Comparison of ENCODE assay signal across 27 cellular contexts in genomic region chr14:23636317-23637211, GRCh38. TPM values are rescaled to one million over a fixed set of nuclear protein-coding genes. Genes with fewer than 3 reads are reported as not detected.
DNase-seq lines count a peak whose midpoint lies in the region; ATAC-seq and TF ChIP-seq lines count a peak whose summit lies in the region.
"Had no signal": no experiment of that assay in that cellular context is flagged by ENCODE, and none has a peak within 500 bp of the region (broad histone marks: within the 10 kb centered on the region; RNA-seq: fewer than 3 reads in every experiment).

DHRS2 (plus strand) TSS chr14:23636364; CDS start chr14:23638865, 2,501 bp downstream.

- ATAC-seq in activated naive CD4-positive, alpha-beta T cell treated with anti-CD3 and anti-CD28 coated beads, Interleukin-2, amount 50 U/mL, for 72 hours, result no peak
- no peak for ATAC-seq in PC-3
- no peak for ATAC-seq in stimulated activated effector memory CD8-positive, alpha-beta T cell treated with anti-CD3 and anti-CD28 coated beads, Interleukin-12 subunit alpha, Interleukin-12 subunit beta, amount 100 ng/mL, for 72 hours
- ATAC-seq in aorta (ENCODE audit: low FRiP score), result no peak
- ATAC-seq in GM19395 (IDR thresholded peaks at IDR 0.05; ENCODE audit: unreplicated experiment), result no peak
- ATAC-seq: heart right ventricle; left colon; SK-N-SH treated with all-trans-retinoic acid at 6 μM for 48 hours; stimulated activated naive CD8-positive, alpha-beta T cell treated with anti-CD3 and anti-CD28 coated beads, Interleukin-15, amount 100 ng/mL, for 72 hours had no signal

- intact Hi-C loops in activated naive CD4-positive, alpha-beta T cell treated with anti-CD3 and anti-CD28 coated beads for 36 hours (cut with micrococcal nuclease), result no loop called here
- intact Hi-C loops in PC-3 (cut with micrococcal nuclease) (no loop called here), aorta (cut with DNase I) (loop anchor here in 1 of 2 donors (10.0 kb wide), 1 partner anchor 278 kb away; no protein-coding TSS in a partner anchor)

- no peaks in the 10 kb centered on the region for H3K36me3 Mint-ChIP-seq in activated naive CD4-positive, alpha-beta T cell treated with anti-CD3 and anti-CD28 coated beads, Interleukin-2, amount 50 U/mL, for 72 hours
- H3K36me3 Mint-ChIP-seq in activated naive CD4-positive, alpha-beta T cell treated with anti-CD3 and anti-CD28 coated beads for 36 hours (ENCODE audit: low read depth), result no peaks in the 10 kb centered on the region
- H3K36me3 Mint-ChIP-seq in stimulated activated effector memory CD8-positive, alpha-beta T cell treated with anti-CD3 and anti-CD28 coated beads, Interleukin-12 subunit alpha, Interleukin-12 subunit beta, amount 100 ng/mL, for 72 hours, result no peaks in the 10 kb centered on the region
- H3K36me3 Mint-ChIP-seq in HFFc6 (ENCODE audit: low read depth), result no peaks in the 10 kb centered on the region
- H3K36me3 Mint-ChIP-seq: CD4-positive, alpha-beta memory T cell had no signal

- H3K9me3 ChIP-seq in PC-3 (ENCODE audit: low read length) (no peaks in the 10 kb centered on the region), hepatocyte (ENCODE audit: low read depth) (no peaks in the 10 kb centered on the region), aorta (ENCODE audit: control insufficient read depth, low read length) (no peaks in the 10 kb centered on the region)
- H3K9me3 ChIP-seq: ascending aorta had no signal

- BruUV-seq in PC-3 (replicated peaks; lab: Mats Ljungman, UMichigan), result TSS peak; percentile 48

- no peaks in the 10 kb centered on the region for H3K27me3 Mint-ChIP-seq in activated naive CD4-positive, alpha-beta T cell treated with anti-CD3 and anti-CD28 coated beads for 36 hours (ENCODE audit: low read depth)
- peaks cover 9% of the 10 kb centered on the region for H3K27me3 Mint-ChIP-seq in HFFc6 (ENCODE audit: insufficient read depth)
- H3K27me3 Mint-ChIP-seq: activated naive CD4-positive, alpha-beta T cell treated with anti-CD3 and anti-CD28 coated beads, Interleukin-2, amount 50 U/mL, for 24 hours; CD4-positive, alpha-beta memory T cell; stimulated activated naive CD8-positive, alpha-beta T cell treated with anti-CD3 and anti-CD28 coated beads, Interleukin-15, amount 100 ng/mL, for 72 hours had no signal

- CTCF ChIA-PET in activated naive CD4-positive, alpha-beta T cell treated with anti-CD3 and anti-CD28 coated beads for 36 hours (lab: Charles Lee), result interaction anchor here (0.7 to 1.9 kb wide), 3 partner anchors 26 to 294 kb away, joined by 3 to 4 read pairs (median 3); no protein-coding TSS in a partner anchor
- CTCF ChIA-PET in PC-3 (lab: Charles Lee), result no interaction called here

- WGBS in hepatocyte (ENCODE audit: low lambda C conversion rate, missing lambda C conversion rate), result 87% methylated on average over 23 of the region's 23 CpGs
- 88 to 91% methylated on average over 23 of the region's 23 CpGs for WGBS in aorta, 2 donors

- peaks cover 0 to 5% of the 10 kb centered on the region in 2 donors for H3K9me3 Mint-ChIP-seq in activated naive CD4-positive, alpha-beta T cell treated with anti-CD3 and anti-CD28 coated beads, Interleukin-2, amount 50 U/mL, for 72 hours
- no peaks in the 10 kb centered on the region for H3K9me3 Mint-ChIP-seq in activated naive CD4-positive, alpha-beta T cell treated with anti-CD3 and anti-CD28 coated beads for 36 hours
- H3K9me3 Mint-ChIP-seq in stimulated activated effector memory CD8-positive, alpha-beta T cell treated with anti-CD3 and anti-CD28 coated beads, Interleukin-12 subunit alpha, Interleukin-12 subunit beta, amount 100 ng/mL, for 72 hours, result no peaks in the 10 kb centered on the region
- peaks cover 9% of the 10 kb centered on the region for H3K9me3 Mint-ChIP-seq in HFFc6
- H3K9me3 Mint-ChIP-seq: activated naive CD4-positive, alpha-beta T cell treated with anti-CD3 and anti-CD28 coated beads, Interleukin-2, amount 50 U/mL, for 24 hours; CD4-positive, alpha-beta memory T cell; stimulated activated naive CD8-positive, alpha-beta T cell treated with anti-CD3 and anti-CD28 coated beads, Interleukin-15, amount 100 ng/mL, for 72 hours had no signal

- H3K4me3 Mint-ChIP-seq in activated naive CD4-positive, alpha-beta T cell treated with anti-CD3 and anti-CD28 coated beads for 36 hours, result no peak within 1 kb of the TSS
- H3K4me3 Mint-ChIP-seq in stimulated activated effector memory CD8-positive, alpha-beta T cell treated with anti-CD3 and anti-CD28 coated beads, Interleukin-12 subunit alpha, Interleukin-12 subunit beta, amount 100 ng/mL, for 72 hours, result no peak within 1 kb of the TSS
- no peak within 1 kb of the TSS for H3K4me3 Mint-ChIP-seq in HFFc6
- H3K4me3 Mint-ChIP-seq: activated naive CD4-positive, alpha-beta T cell treated with anti-CD3 and anti-CD28 coated beads, Interleukin-2, amount 50 U/mL, for 24 hours; CD4-positive, alpha-beta memory T cell; stimulated activated naive CD8-positive, alpha-beta T cell treated with anti-CD3 and anti-CD28 coated beads, Interleukin-15, amount 100 ng/mL, for 72 hours had no signal

- H3K9ac ChIP-seq in PC-3 (ENCODE audit: low read length), result no peak within 1 kb of the TSS

- no peak within 1 kb of the TSS for H3K4me3 ChIP-seq in PC-3 (ENCODE audit: low read length)
- no peak within 1 kb of the TSS for H3K4me3 ChIP-seq in hepatocyte
- H3K4me3 ChIP-seq in aorta (ENCODE audit: low read length in 2 of 2), result no peak within 1 kb of the TSS
- H3K4me3 ChIP-seq: ascending aorta, heart right ventricle had no signal

- H3K9me2 ChIP-seq in PC-3 (replicated peaks; ENCODE audit: low read length) (no peaks in the 10 kb centered on the region), hepatocyte (replicated peaks; ENCODE audit: insufficient read depth) (no peaks in the 10 kb centered on the region)

- no peaks in the 10 kb centered on the region for H4K20me1 ChIP-seq in PC-3 (ENCODE audit: low read length)
- no peaks in the 10 kb centered on the region for H4K20me1 ChIP-seq in hepatocyte (ENCODE audit: insufficient read depth, poor library complexity, severe bottlenecking)

- no peak for TF ChIP-seq CTCF in PC-3 (conservative IDR thresholded peaks at IDR 0.05; ENCODE audit: low read depth, low read length)
- no peak for TF ChIP-seq CTCF in hepatocyte (IDR thresholded peaks at IDR 0.05; ENCODE audit: poor library complexity)
- TF ChIP-seq CTCF in HFFc6 (IDR thresholded peaks at IDR 0.05), result no peak

- H3K4me2 ChIP-seq in PC-3 (ENCODE audit: low read length), result no peak within 1 kb of the TSS
- no peak within 1 kb of the TSS for H3K4me2 ChIP-seq in hepatocyte

- H2AFZ ChIP-seq in PC-3 (ENCODE audit: low read length) (no peak within 1 kb of the TSS), hepatocyte (no peak within 1 kb of the TSS)

- 0 out of 2 replicates have a peak, but pooled peaks cover 13% of the 10 kb centered on the region for H3K4me1 ChIP-seq in PC-3 (ENCODE audit: insufficient read depth, low read length)
- peaks cover 23% of the 10 kb centered on the region for H3K4me1 ChIP-seq in hepatocyte (ENCODE audit: insufficient read depth)
- H3K4me1 ChIP-seq in aorta (ENCODE audit: control insufficient read depth in 1 of 2, insufficient read depth in 2 of 2, low read length in 2 of 2), result no peaks in the 10 kb centered on the region
- H3K4me1 ChIP-seq: ascending aorta had no signal

- peaks cover 5% of the 10 kb centered on the region for H3K4me1 Mint-ChIP-seq in activated naive CD4-positive, alpha-beta T cell treated with anti-CD3 and anti-CD28 coated beads for 36 hours (ENCODE audit: low read depth)
- H3K4me1 Mint-ChIP-seq in stimulated activated effector memory CD8-positive, alpha-beta T cell treated with anti-CD3 and anti-CD28 coated beads, Interleukin-12 subunit alpha, Interleukin-12 subunit beta, amount 100 ng/mL, for 72 hours, result peaks cover 16% of the 10 kb centered on the region
- H3K4me1 Mint-ChIP-seq in HFFc6 (ENCODE audit: low read depth), result peaks cover 16% of the 10 kb centered on the region

- H3K27ac ChIP-seq in PC-3 (ENCODE audit: low read length), result no peak within 1 kb of the TSS
- no peak within 1 kb of the TSS for H3K27ac ChIP-seq in hepatocyte
- no peak within 1 kb of the TSS for H3K27ac ChIP-seq in aorta (ENCODE audit: low read depth in 1 of 2, low read length in 2 of 2)
- H3K27ac ChIP-seq: ascending aorta, heart right ventricle, WERI-Rb-1 had no signal

- POLR2A ChIA-PET in PC-3 (lab: Charles Lee; ENCODE audit: unreplicated experiment), result no interaction called here

- H3K79me2 ChIP-seq in PC-3 (ENCODE audit: low read length) (no peaks in the 10 kb centered on the region), hepatocyte (no peaks in the 10 kb centered on the region)

- no peaks in the 10 kb centered on the region for H3F3A ChIP-seq in PC-3 (ENCODE audit: low read length, unreplicated experiment)

- no peaks in the 10 kb centered on the region for H3K27me3 ChIP-seq in PC-3 (ENCODE audit: low read length)
- no peaks in the 10 kb centered on the region for H3K27me3 ChIP-seq in hepatocyte
- H3K27me3 ChIP-seq in aorta (ENCODE audit: control insufficient read depth in 1 of 2, insufficient read depth in 2 of 2, low read length in 1 of 2), result no peaks in the 10 kb centered on the region
- H3K27me3 ChIP-seq: ascending aorta had no signal

- no peak for DNase-seq in activated naive CD4-positive, alpha-beta T cell treated with anti-CD3 and anti-CD28 coated beads, Interleukin-2, amount 50 U/mL, for 72 hours (ENCODE audit: low spot score in 2 of 2)
- DNase-seq in activated naive CD4-positive, alpha-beta T cell treated with anti-CD3 and anti-CD28 coated beads for 36 hours, result no peak
- DNase-seq in PC-3 (peak; percentile 19), hepatocyte (ENCODE audit: low spot score) (no peak), aorta (no peak), HFFc6 (no peak)
- no peak for DNase-seq in stimulated activated effector memory CD8-positive, alpha-beta T cell treated with anti-CD3 and anti-CD28 coated beads, Interleukin-12 subunit alpha, Interleukin-12 subunit beta, amount 100 ng/mL, for 72 hours (ENCODE audit: low spot score in 2 of 2)
- DNase-seq: activated CD4-positive, alpha-beta T cell treated with anti-CD3 and anti-CD28 coated beads, Interleukin-2, amount 50 U/mL, for 1 hour; activated CD8-positive, alpha-beta memory T cell treated with anti-CD3 and anti-CD28 coated beads, Interleukin-2, amount 50 U/mL, for 4 hours; AML-193; CD4-positive, alpha-beta memory T cell; cortex of kidney; H7; heart right ventricle; KBM-7; left colon; mesendoderm; NCI-H1417 treated with DMSO at 0.1 percent for 48 hours; NCI-H2081; NCI-H226; OCI-M1; stimulated activated naive CD8-positive, alpha-beta T cell treated with anti-CD3 and anti-CD28 coated beads, Interleukin-15, amount 100 ng/mL, for 72 hours; WERI-Rb-1 had no signal

- peak within 1 kb of the TSS; percentile 25 to 60 for H3K27ac Mint-ChIP-seq in activated naive CD4-positive, alpha-beta T cell treated with anti-CD3 and anti-CD28 coated beads, Interleukin-2, amount 50 U/mL, for 72 hours
- H3K27ac Mint-ChIP-seq in activated naive CD4-positive, alpha-beta T cell treated with anti-CD3 and anti-CD28 coated beads for 36 hours, result no peak within 1 kb of the TSS
- peak within 1 kb of the TSS; percentile 4 for H3K27ac Mint-ChIP-seq in stimulated activated effector memory CD8-positive, alpha-beta T cell treated with anti-CD3 and anti-CD28 coated beads, Interleukin-12 subunit alpha, Interleukin-12 subunit beta, amount 100 ng/mL, for 72 hours
- H3K27ac Mint-ChIP-seq in HFFc6, result no peak within 1 kb of the TSS
- H3K27ac Mint-ChIP-seq: activated naive CD4-positive, alpha-beta T cell treated with anti-CD3 and anti-CD28 coated beads, Interleukin-2, amount 50 U/mL, for 24 hours; CD4-positive, alpha-beta memory T cell had no signal

- no peaks in the 10 kb centered on the region; the same call in 1 of the 2 replicates for H3K36me3 ChIP-seq in PC-3 (ENCODE audit: low read depth, low read length)
- no peaks in the 10 kb centered on the region for H3K36me3 ChIP-seq in hepatocyte (replicated peaks; ENCODE audit: insufficient read depth, low read depth)
- H3K36me3 ChIP-seq in aorta (ENCODE audit: control insufficient read depth in 1 of 2, insufficient read depth in 2 of 2, low read length in 1 of 2), result no peaks in the 10 kb centered on the region
- H3K36me3 ChIP-seq: ascending aorta, heart right ventricle, WERI-Rb-1 had no signal

RNA-seq across cellular contexts. Expression of gene DHRS2, which starts in this region (rescaled TPM):
- total RNA-seq in activated naive CD4-positive, alpha-beta T cell treated with anti-CD3 and anti-CD28 coated beads, Interleukin-2, amount 50 U/mL, for 72 hours, result 1 to 10 TPM; 1.1 to 1.3 TPM
- under 1 TPM; 0.17 to 0.26 TPM for total RNA-seq in activated naive CD4-positive, alpha-beta T cell treated with anti-CD3 and anti-CD28 coated beads for 36 hours
- total RNA-seq in PC-3 (2014; rRNA removed) (40.9 and 43.2 TPM in 2 replicates), hepatocyte (10.4 and 13.2 TPM in 2 replicates), aorta (not detected)
- polyA plus RNA-seq in hepatocyte (14.2 and 15.1 TPM in 2 replicates), aorta (under 1 TPM in 1 of 2 donors, not detected in 1; 0.18 TPM)
- under 1 TPM; 0.31 to 0.91 (median 0.51) TPM for total RNA-seq in HFFc6 (2021; fragmentation: NEBNext Ultra II Directional; extraction: Animal tissue kit (Norgen Biotek cat#: 25700))
- total RNA-seq: ascending aorta; CD4-positive, alpha-beta memory T cell; heart right ventricle had no signal
- polyA plus RNA-seq: CD4-positive, alpha-beta memory T cell had no signal

Comparison
In these comparisons a context has a peak if more than half of its experiments do, and no peak if none do; other contexts are left out.
1. RNA of gene DHRS2 (polyA plus RNA-seq): 14.2 to 15.1 TPM in hepatocyte; 0.18 TPM in aorta; every median in the first group is over 10 times any median in the second.
2. H3K27ac Mint-ChIP-seq: peak in activated naive CD4-positive, alpha-beta T cell treated with anti-CD3 and anti-CD28 coated beads, Interleukin-2, amount 50 U/mL, for 72 hours (2 of 2) and stimulated activated effector memory CD8-positive, alpha-beta T cell treated with anti-CD3 and anti-CD28 coated beads, Interleukin-12 subunit alpha, Interleukin-12 subunit beta, amount 100 ng/mL, for 72 hours (single experiment); none in activated naive CD4-positive, alpha-beta T cell treated with anti-CD3 and anti-CD28 coated beads for 36 hours (single experiment) and HFFc6 (single experiment).